8 cellular contexts compared by ENCODE assay signal in genomic region chr5:77076961-77077820, GRCh38. TPM values are rescaled to one million over a fixed set of nuclear protein-coding genes. Genes with fewer than 3 reads are reported as not detected.
DNase-seq lines count a peak whose midpoint lies in the region; ATAC-seq, FAIRE-seq and TF ChIP-seq lines count a peak whose summit lies in the region.

No MANE protein-coding gene starts in this region.

- H3K79me2 ChIP-seq in SU-DHL-6 (ENCODE audit: insufficient read depth, low read length) (no peaks in the 10 kb centered on the region), astrocyte (ENCODE audit: insufficient read depth, low read length) (no peaks in the 10 kb centered on the region), hepatocyte (peaks cover 46% of the 10 kb centered on the region)

- H4K20me1 ChIP-seq in SU-DHL-6 (ENCODE audit: low read depth, low read length) (no peaks in the 10 kb centered on the region), astrocyte (ENCODE audit: insufficient read depth, low read length) (peaks cover 20% of the 10 kb centered on the region), hepatocyte (ENCODE audit: insufficient read depth, poor library complexity, severe bottlenecking) (peaks cover 34% of the 10 kb centered on the region)

- peak overlapping the region; percentile 44 for H3K4me2 ChIP-seq in SU-DHL-6 (ENCODE audit: low read depth, low read length, poor library complexity, severe bottlenecking)
- H3K4me2 ChIP-seq in astrocyte (ENCODE audit: low read length) = peak overlapping the region; percentile 82
- H3K4me2 ChIP-seq in hepatocyte = peak overlapping the region; percentile 82

- TF ChIP-seq CTCF in 22Rv1 (IDR thresholded peaks at IDR 0.05) (peak; percentile 55), SU-DHL-6 (IDR thresholded peaks at IDR 0.05; ENCODE audit: insufficient read depth, low read length, poor library complexity, severe bottlenecking) (peak; percentile 64), astrocyte (IDR thresholded peaks at IDR 0.05; ENCODE audit: insufficient read depth, low read depth, low read length) (peak; percentile 24), hepatocyte (IDR thresholded peaks at IDR 0.05; ENCODE audit: poor library complexity) (peak; percentile 54)

- DNase-seq in astrocyte (ENCODE audit: low read depth) (peak; percentile 49), hepatocyte (ENCODE audit: low spot score) (peak; percentile 84), retina (peak; percentile 85)

- whole genome bisulfite sequencing in hepatocyte (ENCODE audit: low lambda C conversion rate, missing lambda C conversion rate) = 8% methylated on average over 48 of the region's 102 CpGs

- peak overlapping the region; percentile 8 for H3K4me3 Mint-ChIP-seq in astrocyte (ENCODE audit: unreplicated experiment)

- no peaks in the 10 kb centered on the region for H3K27me3 Mint-ChIP-seq in astrocyte (ENCODE audit: low read depth, unreplicated experiment)

- H3K4me1 Mint-ChIP-seq in astrocyte (ENCODE audit: low read depth, unreplicated experiment) = peaks cover 7% of the 10 kb centered on the region

- H3K27ac ChIP-seq in 22Rv1 = no peak overlapping the region
- H3K27ac ChIP-seq in SU-DHL-6 (ENCODE audit: low read depth, low read length) = no peak overlapping the region
- H3K27ac ChIP-seq in astrocyte (ENCODE audit: low read depth, low read length) = no peak overlapping the region
- H3K27ac ChIP-seq in hepatocyte = peak overlapping the region; percentile 51

- no peaks in the 10 kb centered on the region for H3K9me3 Mint-ChIP-seq in astrocyte (ENCODE audit: unreplicated experiment)

- H3K27me3 ChIP-seq in SU-DHL-6 (ENCODE audit: low read length) = no peaks in the 10 kb centered on the region
- no peaks in the 10 kb centered on the region for H3K27me3 ChIP-seq in astrocyte (ENCODE audit: insufficient read depth, low read length)
- no peaks in the 10 kb centered on the region for H3K27me3 ChIP-seq in hepatocyte

- H3K36me3 ChIP-seq in SU-DHL-6 (ENCODE audit: low read length) = 0 out of 2 replicates have a peak, but pooled peaks cover 5% of the 10 kb centered on the region
- no peaks in the 10 kb centered on the region for H3K36me3 ChIP-seq in astrocyte (ENCODE audit: insufficient read depth, low read length)
- no peaks in the 10 kb centered on the region for H3K36me3 ChIP-seq in hepatocyte (replicated peaks; ENCODE audit: insufficient read depth, low read depth)

- H3K4me3 ChIP-seq in SU-DHL-6 (ENCODE audit: insufficient read depth, low read length, poor library complexity, severe bottlenecking) (peak overlapping the region; percentile 35), astrocyte (ENCODE audit: insufficient read depth, low read depth, low read length) (peak overlapping the region; percentile 45), hepatocyte (peak overlapping the region; percentile 15)

- H3K9me2 ChIP-seq in SU-DHL-6 (replicated peaks; ENCODE audit: insufficient read depth, low read length) (no peaks in the 10 kb centered on the region), hepatocyte (replicated peaks; ENCODE audit: insufficient read depth) (no peaks in the 10 kb centered on the region)

- H3K4me1 ChIP-seq in astrocyte (ENCODE audit: insufficient read depth, low read length) = no peaks in the 10 kb centered on the region
- peaks cover 7% of the 10 kb centered on the region for H3K4me1 ChIP-seq in hepatocyte (ENCODE audit: insufficient read depth)

- no peak for FAIRE-seq in astrocyte (lab: Jason Lieb, UNC)

- peaks cover 4% of the 10 kb centered on the region for H3K36me3 Mint-ChIP-seq in astrocyte (ENCODE audit: low read depth, unreplicated experiment)

- H3K9ac ChIP-seq in SU-DHL-6 (ENCODE audit: low read length) = peak overlapping the region; percentile 25; the same call in 1 of the 2 replicates
- H3K9ac ChIP-seq in astrocyte (ENCODE audit: low read length) = peak overlapping the region; percentile 54

- ATAC-seq in GM18907 (IDR thresholded peaks at IDR 0.05; ENCODE audit: unreplicated experiment) = peak; percentile 85
- peak; percentile 82 for ATAC-seq in HG03159 (IDR thresholded peaks at IDR 0.05; ENCODE audit: unreplicated experiment)
- no peak for ATAC-seq in GM18873 (IDR thresholded peaks at IDR 0.05; ENCODE audit: low FRiP score, unreplicated experiment)

- no peak overlapping the region for H2AFZ ChIP-seq in SU-DHL-6 (ENCODE audit: low read depth, low read length, severe bottlenecking)
- H2AFZ ChIP-seq in astrocyte (ENCODE audit: low read depth, low read length) = peak overlapping the region; percentile 67
- peak overlapping the region; percentile 45 for H2AFZ ChIP-seq in hepatocyte

- H3F3A ChIP-seq in SU-DHL-6 (ENCODE audit: insufficient read depth) = peaks cover 23% of the 10 kb centered on the region

- no peaks in the 10 kb centered on the region for H3K9me3 ChIP-seq in SU-DHL-6 (ENCODE audit: insufficient read depth, low read length)
- H3K9me3 ChIP-seq in astrocyte (ENCODE audit: insufficient read depth, low read depth, low read length) = no peaks in the 10 kb centered on the region
- H3K9me3 ChIP-seq in hepatocyte (ENCODE audit: low read depth) = no peaks in the 10 kb centered on the region

- H3K27ac Mint-ChIP-seq in astrocyte (ENCODE audit: unreplicated experiment) = no peak overlapping the region

RNA-seq across cellular contexts. Expression of gene ZBED3, which starts 9.9 kb away (rescaled TPM):
- total RNA-seq in astrocyte (6.0 and 7.9 TPM in 2 replicates), hepatocyte (6.0 and 6.2 TPM in 2 replicates)
- 27.2 and 29.8 TPM in 2 replicates for polyA plus RNA-seq in hepatocyte

RNA-seq across cellular contexts. Expression of gene AGGF1, which starts 47.0 kb away (rescaled TPM):
- total RNA-seq in astrocyte = 18.2 and 19.8 TPM in 2 replicates
- 30.1 and 32.0 TPM in 2 replicates for total RNA-seq in hepatocyte
- 17.3 and 22.1 TPM in 2 replicates for polyA plus RNA-seq in hepatocyte
